In genomic region chr1:201565771-201566528, GRCh38 we compare ENCODE assay signal across 14 cellular contexts. TPM values are rescaled to one million over a fixed set of nuclear protein-coding genes. Genes with fewer than 3 reads are reported as not detected.
DNase-seq lines count a peak whose midpoint lies in the region; ATAC-seq and TF ChIP-seq lines count a peak whose summit lies in the region.
"Had no signal": no experiment of that assay in that cellular context is flagged by ENCODE, and none has a peak within 500 bp of the region (broad histone marks: within the 10 kb centered on the region; RNA-seq: fewer than 3 reads in every experiment).

No MANE protein-coding gene starts in this region.

- TF ChIP-seq CTCF in IMR-90 (conservative IDR thresholded peaks at IDR 0.05; ENCODE audit: low read depth, low read length) (no peak), osteocyte (IDR thresholded peaks at IDR 0.05) (no peak), gastroesophageal sphincter (IDR thresholded peaks at IDR 0.05) (no peak), thyroid gland (IDR thresholded peaks at IDR 0.05) (no peak)

- 0 out of 2 replicates have a peak overlapping the region, but pooled peaks have one; percentile 35 for H2AK5ac ChIP-seq in IMR-90 (ENCODE audit: low read depth, low read length)

- POLR2A ChIA-PET in IMR-90 (lab: Charles Lee; ENCODE audit: unreplicated experiment): no interaction called here

- in situ Hi-C loops in IMR-90 (cut with MboI; ENCODE audit: low sequenced_read_pairs): loop anchor here (10.0 kb wide), 1 partner anchor 59 kb away; no protein-coding TSS in a partner anchor

- ATAC-seq in IMR-90 (ENCODE audit: low read depth): no peak
- ATAC-seq in gastroesophageal sphincter: no peak

- peak overlapping the region; percentile 42 for H3K27ac Mint-ChIP-seq in osteocyte (ENCODE audit: unreplicated experiment)
- H3K27ac Mint-ChIP-seq: stimulated activated naive CD8-positive, alpha-beta T cell treated with anti-CD3 and anti-CD28 coated beads, Interleukin-15, Interleukin-2, amounts not matched to agents 100 ng/mL and 50 ng/mL, for 24 hours had no signal

- no peak overlapping the region for H3K9ac ChIP-seq in IMR-90 (ENCODE audit: low read depth, low read length)
- H3K9ac ChIP-seq in duodenal mucosa (ENCODE audit: low read depth in 1 of 2, low read length in 2 of 2): no peak overlapping the region

- peaks cover 46% of the 10 kb centered on the region for H3K4me1 Mint-ChIP-seq in osteocyte (ENCODE audit: unreplicated experiment)

- peaks cover 23% of the 10 kb centered on the region for H3K4me1 ChIP-seq in IMR-90 (ENCODE audit: control insufficient read depth, insufficient read depth, low read length)
- peaks cover 4 to 6% of the 10 kb centered on the region in 2 donors for H3K4me1 ChIP-seq in duodenal mucosa (ENCODE audit: control insufficient read depth in 1 of 2, insufficient read depth in 2 of 2, low read length in 2 of 2)
- peaks cover 0 to 49% (median 5%) of the 10 kb centered on the region in 3 donors for H3K4me1 ChIP-seq in gastroesophageal sphincter
- H3K4me1 ChIP-seq in thyroid gland: peaks cover 0 to 21% of the 10 kb centered on the region in 2 donors

- no peak for TF ChIP-seq POLR2A in IMR-90 (IDR thresholded peaks at IDR 0.05; ENCODE audit: low read depth, low read length)
- TF ChIP-seq POLR2A in gastroesophageal sphincter (IDR thresholded peaks at IDR 0.05): no peak
- no peak for TF ChIP-seq POLR2A in thyroid gland (IDR thresholded peaks at IDR 0.05)

- no peak for TF ChIP-seq EP300 in gastroesophageal sphincter (IDR thresholded peaks at IDR 0.05)

- no peak overlapping the region for H4K5ac ChIP-seq in IMR-90 (ENCODE audit: low read depth, low read length)

- H3K4me2 ChIP-seq in IMR-90 (ENCODE audit: low read depth, low read length): no peak overlapping the region
- H3K4me2 ChIP-seq: hepatocyte had no signal

- H4K8ac ChIP-seq in IMR-90 (ENCODE audit: low read depth in 2 of 2, low read length in 2 of 2): no peak overlapping the region

- DNase-seq in AG08395 (ENCODE audit: low spot score) (peak; percentile 2), IMR-90 (no peak), osteocyte (ENCODE audit: extremely low spot score, unreplicated experiment) (no peak), thyroid gland (no peak), Kasumi-1 (lab: John Stamatoyannopoulos, UW) (no peak), germinal center (ENCODE audit: low spot score) (no peak)
- DNase-seq: activated gamma-delta T cell, GDM1, NCI-H146, SHP77 had no signal

- H3K27ac ChIP-seq in IMR-90 (ENCODE audit: insufficient read depth, low read length): no peak overlapping the region
- peak overlapping the region; percentile 30 for H3K27ac ChIP-seq in duodenal mucosa (ENCODE audit: low read depth, low read length)
- H3K27ac ChIP-seq in gastroesophageal sphincter: peak overlapping the region in 2 of 4 donors; percentile 10 to 24
- H3K27ac ChIP-seq in thyroid gland: no peak overlapping the region
- H3K27ac ChIP-seq: hepatocyte had no signal

- no peak overlapping the region for H2BK15ac ChIP-seq in IMR-90 (ENCODE audit: low read depth, low read length)

- no peak overlapping the region for H2BK120ac ChIP-seq in IMR-90 (ENCODE audit: low read depth, low read length)

- H3K4me3 ChIP-seq in IMR-90 (ENCODE audit: insufficient read depth, low read depth, low read length) (no peak overlapping the region), duodenal mucosa (ENCODE audit: low read depth in 1 of 2, low read length in 2 of 2) (no peak overlapping the region), gastroesophageal sphincter (no peak overlapping the region), thyroid gland (replicated peaks in 1 of 3) (no peak overlapping the region)
- H3K4me3 ChIP-seq: hepatocyte had no signal

- BruUV-seq in IMR-90 (replicated peaks; lab: Mats Ljungman, UMichigan): no TSS peak

- no peaks in the 10 kb centered on the region for H3K9me3 Mint-ChIP-seq in osteocyte (ENCODE audit: unreplicated experiment)
- H3K9me3 Mint-ChIP-seq: stimulated activated naive CD8-positive, alpha-beta T cell treated with anti-CD3 and anti-CD28 coated beads, Interleukin-15, Interleukin-2, amounts not matched to agents 100 ng/mL and 50 ng/mL, for 24 hours had no signal

- TF ChIP-seq RAD21 in IMR-90 (IDR thresholded peaks at IDR 0.05; ENCODE audit: low read length): no peak

- H3K27me3 Mint-ChIP-seq in osteocyte (ENCODE audit: unreplicated experiment): no peaks in the 10 kb centered on the region
- H3K27me3 Mint-ChIP-seq: stimulated activated naive CD8-positive, alpha-beta T cell treated with anti-CD3 and anti-CD28 coated beads, Interleukin-15, Interleukin-2, amounts not matched to agents 100 ng/mL and 50 ng/mL, for 24 hours had no signal

- H2BK20ac ChIP-seq in IMR-90 (ENCODE audit: low read depth, low read length): no peak overlapping the region

- CTCF ChIA-PET in IMR-90 (lab: Yijun Ruan, JAX): interaction anchor here (0.5 to 1.1 kb wide), 2 partner anchors 22 to 113 kb away, joined by 3 to 4 read pairs; no protein-coding TSS in a partner anchor

- WGBS in IMR-90 (ENCODE audit: extremely low coverage in 2 of 2, insufficient read length in 1 of 2), 2 experiments: 92% methylated on average over 11 of the region's 12 CpGs; no CpG with 5 or more reads in 1 of the 2 experiments
- 74 to 96% methylated on average over 4 to 12 of the region's 12 CpGs for WGBS in gastroesophageal sphincter (ENCODE audit: low coverage in 1 of 2), 2 donors
- WGBS in thyroid gland, 2 donors: 91 to 92% methylated on average over 12 of the region's 12 CpGs

- peaks cover 33% of the 10 kb centered on the region for H3K9me1 ChIP-seq in IMR-90 (ENCODE audit: insufficient read depth, low read length)

- H3K14ac ChIP-seq in IMR-90 (replicated peaks; ENCODE audit: low read depth, low read length): no peak overlapping the region

- peak overlapping the region; percentile 11; the same call in 1 of the 2 replicates for H3K4ac ChIP-seq in IMR-90 (ENCODE audit: low read depth, low read length)

- H3K18ac ChIP-seq in IMR-90 (ENCODE audit: low read depth, low read length): no peak overlapping the region

- no peak overlapping the region for H3K56ac ChIP-seq in IMR-90 (ENCODE audit: extremely low read depth, insufficient read depth, low read length)

- no peak overlapping the region; the same call in 1 of the 2 replicates for H4K91ac ChIP-seq in IMR-90 (ENCODE audit: insufficient read depth, low read depth, low read length)

- no peak overlapping the region for H2BK5ac ChIP-seq in IMR-90 (ENCODE audit: low read depth, low read length, poor library complexity, severe bottlenecking)

- H4K20me1 ChIP-seq in IMR-90 (ENCODE audit: insufficient read depth, low read length): peaks cover 18% of the 10 kb centered on the region

- no peaks in the 10 kb centered on the region for H3K36me3 Mint-ChIP-seq in osteocyte (ENCODE audit: unreplicated experiment)

- H3K27me3 ChIP-seq in IMR-90 (ENCODE audit: control insufficient read depth, insufficient read depth, low read length) (no peaks in the 10 kb centered on the region), duodenal mucosa (ENCODE audit: control insufficient read depth in 1 of 2, insufficient read depth in 2 of 2, low read length in 2 of 2) (no peaks in the 10 kb centered on the region), gastroesophageal sphincter (no peaks in the 10 kb centered on the region), thyroid gland (no peaks in the 10 kb centered on the region)
- H3K27me3 ChIP-seq: hepatocyte had no signal

- no peak overlapping the region for H3K4me3 Mint-ChIP-seq in osteocyte (ENCODE audit: unreplicated experiment)
- H3K4me3 Mint-ChIP-seq: stimulated activated naive CD8-positive, alpha-beta T cell treated with anti-CD3 and anti-CD28 coated beads, Interleukin-15, Interleukin-2, amounts not matched to agents 100 ng/mL and 50 ng/mL, for 24 hours had no signal

- dilution Hi-C loops in IMR-90 (cut with HindIII; ENCODE audit: low sequenced_read_pairs, unreplicated experiment): no loop called here

- H3K36me3 ChIP-seq in IMR-90 (ENCODE audit: control insufficient read depth, insufficient read depth, low read length) (no peaks in the 10 kb centered on the region; the same call in 1 of the 2 replicates), duodenal mucosa (ENCODE audit: control insufficient read depth in 1 of 2, insufficient read depth in 2 of 2, low read length in 2 of 2) (no peaks in the 10 kb centered on the region), gastroesophageal sphincter (no peaks in the 10 kb centered on the region), thyroid gland (no peaks in the 10 kb centered on the region)

- H3K79me1 ChIP-seq in IMR-90 (ENCODE audit: low read depth in 1 of 2, low read length in 2 of 2): peaks cover 45 to 81% of the 10 kb centered on the region in 2 experiments

- H3K9me3 ChIP-seq in IMR-90 (ENCODE audit: control insufficient read depth, insufficient read depth, low read length) (no peaks in the 10 kb centered on the region), duodenal mucosa (ENCODE audit: control insufficient read depth in 1 of 2, low read length in 2 of 2) (no peaks in the 10 kb centered on the region), gastroesophageal sphincter (no peaks in the 10 kb centered on the region), thyroid gland (no peaks in the 10 kb centered on the region)

- H2AFZ ChIP-seq in IMR-90 (replicated peaks; ENCODE audit: low read length, poor library complexity): no peak overlapping the region
- H2AFZ ChIP-seq: hepatocyte had no signal

- intact Hi-C loops in IMR-90 (cut with micrococcal nuclease) (no loop called here), thyroid gland (cut with DNase I) (no loop called here)

- H2AK9ac ChIP-seq in IMR-90 (replicated peaks; ENCODE audit: low read depth, low read length, poor library complexity): no peak overlapping the region

- H3K23ac ChIP-seq in IMR-90 (ENCODE audit: low read depth, low read length): no peak overlapping the region

TF ChIP-seq in IMR-90, 13 proteins besides CTCF, POLR2A, EP300 and RAD21:
- TF ChIP-seq RFX5 (IDR thresholded peaks at IDR 0.05; ENCODE audit: low read depth, low read length): no peak
TF ChIP-seq in IMR-90: peak in this region for 0.

RNA-seq across cellular contexts. Expression of gene NAV1, which starts 27.0 kb away (rescaled TPM):
- total RNA-seq in IMR-90 (2012; rRNA removed) (14.0 and 14.4 TPM in 2 replicates), osteocyte (286 and 288 TPM in 2 replicates), gastroesophageal sphincter (10 to 100 TPM; 11.4 to 35.8 (median 18.0) TPM), thyroid gland (10 to 100 TPM; 13.3 to 29.7 (median 24.1) TPM)
- 23.1 and 23.6 TPM in 2 replicates for polyA plus RNA-seq in IMR-90 (2012; rRNA removed)
- 11.8 and 15.2 TPM in 2 replicates for polyA plus RNA-seq in IMR-90 (2012; cell fraction: cytosol; rRNA removed)
- 31.9 and 47.5 TPM in 2 replicates for polyA plus RNA-seq in IMR-90 (2012; cell fraction: nucleus; rRNA removed; ENCODE audit: low replicate concordance)

RNA-seq across cellular contexts. Expression of gene CSRP1, which starts 59.0 kb away (rescaled TPM):
- total RNA-seq in IMR-90 (2012; rRNA removed) (1,498 and 1,861 TPM in 2 replicates), osteocyte (0.56 and 1.6 TPM in 2 replicates), gastroesophageal sphincter (1,000 to 10,000 TPM; 4,484 to 9,179 (median 5,319) TPM), thyroid gland (100 to 1,000 TPM; 285 to 835 (median 454) TPM)
- polyA plus RNA-seq in IMR-90 (2012; rRNA removed): 948 and 1,037 TPM in 2 replicates
- polyA plus RNA-seq in IMR-90 (2012; cell fraction: cytosol; rRNA removed): 955 and 1,043 TPM in 2 replicates
- polyA plus RNA-seq in IMR-90 (2012; cell fraction: nucleus; rRNA removed; ENCODE audit: low replicate concordance): 737 and 1,227 TPM in 2 replicates

Comparison
In these comparisons a context has a peak if more than half of its experiments do, and no peak if none do; other contexts are left out.
1. RNA of gene CSRP1, which starts 59.0 kb away (total RNA-seq): 4,484 to 9,179 TPM in gastroesophageal sphincter, 1,498 to 1,861 TPM in IMR-90 and 285 to 835 TPM in thyroid gland; 0.56 to 1.6 TPM in osteocyte; every median in the first group is over 100 times any median in the second.